4 cellular contexts compared by ENCODE assay signal in genomic region chr16:19213885-19214284, GRCh38.
TF ChIP-seq lines count a peak whose summit lies in the region.

No MANE protein-coding gene starts in this region.

TF ChIP-seq in SK-N-SH, 30 proteins besides CTCF, POLR2A, EP300 and RAD21 (continued from another document and continues in another):
- no peak for TF ChIP-seq MAX (IDR thresholded peaks at IDR 0.05; ENCODE audit: low read depth)
- no peak for TF ChIP-seq RXRA (IDR thresholded peaks at IDR 0.05; ENCODE audit: borderline replicate concordance, low read depth)
- TF ChIP-seq FOXJ3 (CRISPR knock-in tag; IDR thresholded peaks at IDR 0.05), result no peak
- no peak for TF ChIP-seq USF2 (IDR thresholded peaks at IDR 0.05; ENCODE audit: borderline replicate concordance, low read depth, low read length)
- no peak for TF ChIP-seq NRF1 (IDR thresholded peaks at IDR 0.05; ENCODE audit: low read depth, low read length)
- TF ChIP-seq YY1 (IDR thresholded peaks at IDR 0.05; ENCODE audit: low read depth), result no peak
- TF ChIP-seq SIN3A (IDR thresholded peaks at IDR 0.05; ENCODE audit: borderline replicate concordance, low read depth, low read length), result no peak
- TF ChIP-seq ZBTB33 (IDR thresholded peaks at IDR 0.05; ENCODE audit: borderline replicate concordance, low read depth), result no peak
- TF ChIP-seq NFIC (IDR thresholded peaks at IDR 0.05; ENCODE audit: borderline replicate concordance), result no peak
- no peak for TF ChIP-seq TCF12 (IDR thresholded peaks at IDR 0.05)
- TF ChIP-seq FOXM1 (IDR thresholded peaks at IDR 0.05; ENCODE audit: low read depth), result no peak
- TF ChIP-seq SMC3 (IDR thresholded peaks at IDR 0.05; ENCODE audit: low read depth, low read length), result no peak
- TF ChIP-seq JUND (IDR thresholded peaks at IDR 0.05), result no peak

TF ChIP-seq in SK-N-SH treated with all-trans-retinoic acid at 6 μM for 48 hours, 23 proteins besides CTCF, POLR2A, EP300 and RAD21 (continued from another document and continues in another):
- no peak for TF ChIP-seq CREB5 (CRISPR knock-in tag; IDR thresholded peaks at IDR 0.05; ENCODE audit: low read depth)
- no peak for TF ChIP-seq POU6F1 (CRISPR knock-in tag; IDR thresholded peaks at IDR 0.05; ENCODE audit: borderline replicate concordance, low read depth)
- TF ChIP-seq ISL1 (CRISPR knock-in tag; IDR thresholded peaks at IDR 0.05), result no peak
- no peak for TF ChIP-seq ZFP3 (CRISPR knock-in tag; IDR thresholded peaks at IDR 0.05)
- TF ChIP-seq, protein P1, sequence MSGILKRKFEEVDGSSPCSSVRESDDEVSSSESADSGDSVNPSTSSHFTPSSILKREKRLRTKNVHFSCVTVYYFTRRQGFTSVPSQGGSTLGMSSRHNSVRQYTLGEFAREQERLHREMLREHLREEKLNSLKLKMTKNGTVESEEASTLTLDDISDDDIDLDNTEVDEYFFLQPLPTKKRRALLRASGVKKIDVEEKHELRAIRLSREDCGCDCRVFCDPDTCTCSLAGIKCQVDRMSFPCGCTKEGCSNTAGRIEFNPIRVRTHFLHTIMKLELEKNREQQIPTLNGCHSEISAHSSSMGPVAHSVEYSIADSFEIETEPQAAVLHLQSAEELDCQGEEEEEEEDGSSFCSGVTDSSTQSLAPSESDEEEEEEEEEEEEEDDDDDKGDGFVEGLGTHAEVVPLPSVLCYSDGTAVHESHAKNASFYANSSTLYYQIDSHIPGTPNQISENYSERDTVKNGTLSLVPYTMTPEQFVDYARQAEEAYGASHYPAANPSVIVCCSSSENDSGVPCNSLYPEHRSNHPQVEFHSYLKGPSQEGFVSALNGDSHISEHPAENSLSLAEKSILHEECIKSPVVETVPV (CRISPR knock-in tag; IDR thresholded peaks at IDR 0.05), result no peak
- no peak for TF ChIP-seq OSR1 (CRISPR knock-in tag; IDR thresholded peaks at IDR 0.05)

TF ChIP-seq in HEK293, 187 proteins besides CTCF, POLR2A, EP300 and RAD21 (continued from another document):
- TF ChIP-seq PRDM10 (tag by site-specific recombination; IDR thresholded peaks at IDR 0.05) (peak; percentile 58; the same call in 1 of the 2 replicates), MZF1 (tag by site-specific recombination; IDR thresholded peaks at IDR 0.05; ENCODE audit: borderline replicate concordance) (no peak), ZBTB49 (tag by site-specific recombination; IDR thresholded peaks at IDR 0.05; ENCODE audit: low read depth) (no peak)

TF ChIP-seq in liver, 16 proteins besides CTCF, POLR2A, EP300 and RAD21 (continued from another document):
- TF ChIP-seq, protein P2, sequence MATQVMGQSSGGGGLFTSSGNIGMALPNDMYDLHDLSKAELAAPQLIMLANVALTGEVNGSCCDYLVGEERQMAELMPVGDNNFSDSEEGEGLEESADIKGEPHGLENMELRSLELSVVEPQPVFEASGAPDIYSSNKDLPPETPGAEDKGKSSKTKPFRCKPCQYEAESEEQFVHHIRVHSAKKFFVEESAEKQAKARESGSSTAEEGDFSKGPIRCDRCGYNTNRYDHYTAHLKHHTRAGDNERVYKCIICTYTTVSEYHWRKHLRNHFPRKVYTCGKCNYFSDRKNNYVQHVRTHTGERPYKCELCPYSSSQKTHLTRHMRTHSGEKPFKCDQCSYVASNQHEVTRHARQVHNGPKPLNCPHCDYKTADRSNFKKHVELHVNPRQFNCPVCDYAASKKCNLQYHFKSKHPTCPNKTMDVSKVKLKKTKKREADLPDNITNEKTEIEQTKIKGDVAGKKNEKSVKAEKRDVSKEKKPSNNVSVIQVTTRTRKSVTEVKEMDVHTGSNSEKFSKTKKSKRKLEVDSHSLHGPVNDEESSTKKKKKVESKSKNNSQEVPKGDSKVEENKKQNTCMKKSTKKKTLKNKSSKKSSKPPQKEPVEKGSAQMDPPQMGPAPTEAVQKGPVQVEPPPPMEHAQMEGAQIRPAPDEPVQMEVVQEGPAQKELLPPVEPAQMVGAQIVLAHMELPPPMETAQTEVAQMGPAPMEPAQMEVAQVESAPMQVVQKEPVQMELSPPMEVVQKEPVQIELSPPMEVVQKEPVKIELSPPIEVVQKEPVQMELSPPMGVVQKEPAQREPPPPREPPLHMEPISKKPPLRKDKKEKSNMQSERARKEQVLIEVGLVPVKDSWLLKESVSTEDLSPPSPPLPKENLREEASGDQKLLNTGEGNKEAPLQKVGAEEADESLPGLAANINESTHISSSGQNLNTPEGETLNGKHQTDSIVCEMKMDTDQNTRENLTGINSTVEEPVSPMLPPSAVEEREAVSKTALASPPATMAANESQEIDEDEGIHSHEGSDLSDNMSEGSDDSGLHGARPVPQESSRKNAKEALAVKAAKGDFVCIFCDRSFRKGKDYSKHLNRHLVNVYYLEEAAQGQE (IDR thresholded peaks at IDR 0.05), result no peak
- no peak for TF ChIP-seq FOXA2 (IDR thresholded peaks at IDR 0.05)
- TF ChIP-seq EGR1 (IDR thresholded peaks at IDR 0.05; ENCODE audit: low read depth in 2 of 2), result no peak
- no peak for TF ChIP-seq SP1 (IDR thresholded peaks at IDR 0.05)
- TF ChIP-seq YY1 (IDR thresholded peaks at IDR 0.05), result no peak
- TF ChIP-seq RXRA (IDR thresholded peaks at IDR 0.05), result no peak
- no peak for TF ChIP-seq MAX (IDR thresholded peaks at IDR 0.05)
- no peak for TF ChIP-seq GABPA (IDR thresholded peaks at IDR 0.05 in 1 of 2, conservative IDR thresholded peaks at IDR 0.05 in 1 of 2)
- TF ChIP-seq HNF4G (IDR thresholded peaks at IDR 0.05), result no peak
- no peak for TF ChIP-seq TAF1 (conservative IDR thresholded peaks at IDR 0.05)
- no peak for TF ChIP-seq NR2F2 (IDR thresholded peaks at IDR 0.05)
- TF ChIP-seq ZBTB33 (IDR thresholded peaks at IDR 0.05), result no peak
